In the genomic region with DNA sequence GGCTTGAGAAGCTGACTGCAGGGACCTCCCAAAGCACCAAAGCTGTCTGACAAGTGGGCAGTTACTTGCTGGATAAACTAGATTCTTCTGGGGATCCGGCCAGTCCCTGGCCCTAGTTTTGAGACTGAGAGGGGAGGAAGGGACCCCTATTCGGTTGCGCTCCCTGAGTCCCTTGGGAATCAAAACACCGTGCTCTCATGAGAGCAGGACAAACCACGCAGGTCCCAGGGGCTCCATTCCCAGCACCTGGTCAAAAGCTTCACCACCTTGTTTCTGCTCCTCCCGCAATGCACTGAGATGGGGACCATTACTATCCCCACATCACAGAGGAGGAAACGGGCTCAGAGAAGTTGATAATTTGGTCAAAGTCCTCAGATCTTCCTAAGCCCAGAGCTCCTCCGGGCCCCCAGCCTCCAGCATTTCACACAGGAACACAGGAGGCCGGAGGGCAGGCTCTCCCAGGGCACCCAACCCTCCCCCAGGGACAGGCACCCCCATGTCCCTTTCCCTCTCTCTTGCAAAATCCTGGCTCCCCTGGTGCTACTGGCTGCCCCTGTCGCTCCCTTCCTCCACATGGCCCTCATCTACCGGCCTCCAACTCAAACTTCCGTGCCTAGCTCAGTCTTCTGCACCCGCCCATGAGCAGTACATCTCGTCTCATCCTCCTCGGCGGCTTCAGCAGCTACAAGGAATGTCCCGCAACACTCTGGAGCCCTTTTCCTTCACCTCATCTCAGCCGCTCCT, we compare ENCODE assay signal across 1 cellular context.
TF ChIP-seq lines count a peak whose summit lies in the region.

No MANE protein-coding gene starts in this region.

TF ChIP-seq in HepG2, 621 proteins besides CTCF, POLR2A, EP300 and RAD21 (continues in another document):
- TF ChIP-seq, protein P1, sequence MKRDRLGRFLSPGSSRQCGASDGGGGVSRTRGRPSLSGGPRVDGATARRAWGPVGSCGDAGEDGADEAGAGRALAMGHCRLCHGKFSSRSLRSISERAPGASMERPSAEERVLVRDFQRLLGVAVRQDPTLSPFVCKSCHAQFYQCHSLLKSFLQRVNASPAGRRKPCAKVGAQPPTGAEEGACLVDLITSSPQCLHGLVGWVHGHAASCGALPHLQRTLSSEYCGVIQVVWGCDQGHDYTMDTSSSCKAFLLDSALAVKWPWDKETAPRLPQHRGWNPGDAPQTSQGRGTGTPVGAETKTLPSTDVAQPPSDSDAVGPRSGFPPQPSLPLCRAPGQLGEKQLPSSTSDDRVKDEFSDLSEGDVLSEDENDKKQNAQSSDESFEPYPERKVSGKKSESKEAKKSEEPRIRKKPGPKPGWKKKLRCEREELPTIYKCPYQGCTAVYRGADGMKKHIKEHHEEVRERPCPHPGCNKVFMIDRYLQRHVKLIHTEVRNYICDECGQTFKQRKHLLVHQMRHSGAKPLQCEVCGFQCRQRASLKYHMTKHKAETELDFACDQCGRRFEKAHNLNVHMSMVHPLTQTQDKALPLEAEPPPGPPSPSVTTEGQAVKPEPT (CRISPR knock-in tag; IDR thresholded peaks at IDR 0.05; ENCODE audit: low read depth): no peak
- TF ChIP-seq BCLAF1 (IDR thresholded peaks at IDR 0.05) (no peak), ZNF543 (CRISPR knock-in tag; IDR thresholded peaks at IDR 0.05) (peak; percentile 8; the same call in 1 of the 2 replicates), TBL1XR1 (IDR thresholded peaks at IDR 0.05; ENCODE audit: borderline replicate concordance, low read length, partially characterized antibody) (no peak), FOXO1 (CRISPR knock-in tag; IDR thresholded peaks at IDR 0.05) (0 out of 2 replicates have a peak, but pooled peaks have one; percentile 2), ARID3A (IDR thresholded peaks at IDR 0.05; ENCODE audit: low read depth, low read length) (no peak), ZNF354B (CRISPR knock-in tag; IDR thresholded peaks at IDR 0.05) (no peak), ISX (CRISPR knock-in tag; conservative IDR thresholded peaks at IDR 0.05) (0 out of 2 replicates have a peak, but pooled peaks have one; percentile 17), MYC (CRISPR knock-in tag; IDR thresholded peaks at IDR 0.05; ENCODE audit: borderline replicate concordance) (peak; percentile 1; the same call in 1 of the 2 replicates), AGO1 (IDR thresholded peaks at IDR 0.05; ENCODE audit: low read depth, low read length, poor library complexity, severe bottlenecking) (peak; percentile 1), CREB1 (IDR thresholded peaks at IDR 0.05) (no peak), CREB1 (CRISPR knock-in tag; IDR thresholded peaks at IDR 0.05) (no peak), ZNF777 (CRISPR knock-in tag; IDR thresholded peaks at IDR 0.05) (peak; percentile 1; the same call in 1 of the 2 replicates), PAXIP1 (CRISPR knock-in tag; conservative IDR thresholded peaks at IDR 0.05) (0 out of 2 replicates have a peak, but pooled peaks have one; percentile 16), ZNF232 (CRISPR knock-in tag; IDR thresholded peaks at IDR 0.05; ENCODE audit: borderline replicate concordance) (0 out of 2 replicates have a peak, but pooled peaks have one; percentile 7), RFX3 (CRISPR knock-in tag; IDR thresholded peaks at IDR 0.05) (no peak), MTERF4 (CRISPR knock-in tag; IDR thresholded peaks at IDR 0.05) (peak; percentile 80; the same call in 1 of the 2 replicates), ZNF343 (CRISPR knock-in tag; IDR thresholded peaks at IDR 0.05) (0 out of 2 replicates have a peak, but pooled peaks have one; percentile 45), NCOA2 (CRISPR knock-in tag; IDR thresholded peaks at IDR 0.05) (0 out of 2 replicates have a peak, but pooled peaks have one; percentile 14), NR1H2 (CRISPR knock-in tag; IDR thresholded peaks at IDR 0.05; ENCODE audit: borderline replicate concordance, low read depth) (no peak), ZNF329 (CRISPR knock-in tag; IDR thresholded peaks at IDR 0.05; ENCODE audit: low read depth) (no peak), ZNF24 (IDR thresholded peaks at IDR 0.05) (no peak), NFKB2 (CRISPR knock-in tag; IDR thresholded peaks at IDR 0.05; ENCODE audit: borderline replicate concordance) (0 out of 2 replicates have a peak, but pooled peaks have one; percentile 5), ZZZ3 (CRISPR knock-in tag; IDR thresholded peaks at IDR 0.05; ENCODE audit: borderline replicate concordance) (no peak), MAZ (IDR thresholded peaks at IDR 0.05; ENCODE audit: borderline replicate concordance, low read depth, low read length) (no peak), MAZ (CRISPR knock-in tag; IDR thresholded peaks at IDR 0.05; ENCODE audit: low read depth) (0 out of 2 replicates have a peak, but pooled peaks have one; percentile 34), SMARCC2 (IDR thresholded peaks at IDR 0.05) (no peak), ZNF784 (CRISPR knock-in tag; IDR thresholded peaks at IDR 0.05; ENCODE audit: borderline replicate concordance) (0 out of 2 replicates have a peak, but pooled peaks have one; percentile 43), HNF4G (IDR thresholded peaks at IDR 0.05; ENCODE audit: borderline replicate concordance, low read depth, low read length) (peak; percentile 7; the same call in 1 of the 2 replicates), HNF4G (CRISPR knock-in tag; IDR thresholded peaks at IDR 0.05; ENCODE audit: borderline replicate concordance, low read depth) (no peak), RXRB (CRISPR knock-in tag; IDR thresholded peaks at IDR 0.05; ENCODE audit: borderline replicate concordance) (no peak), ZNF563 (CRISPR knock-in tag; IDR thresholded peaks at IDR 0.05) (0 out of 2 replicates have a peak, but pooled peaks have one; percentile 37), ATF7 (IDR thresholded peaks at IDR 0.05) (no peak), ATF7 (CRISPR knock-in tag; IDR thresholded peaks at IDR 0.05) (0 out of 2 replicates have a peak, but pooled peaks have one; percentile 18), ZNF616 (CRISPR knock-in tag; IDR thresholded peaks at IDR 0.05; ENCODE audit: low read depth) (peak; percentile 41; the same call in 1 of the 2 replicates), ZNF33A (CRISPR knock-in tag; IDR thresholded peaks at IDR 0.05; ENCODE audit: borderline replicate concordance) (no peak), FOXK2 (IDR thresholded peaks at IDR 0.05) (no peak), HDAC6 (IDR thresholded peaks at IDR 0.05; ENCODE audit: low read depth, low read length) (no peak)
- TF ChIP-seq, protein P2, sequence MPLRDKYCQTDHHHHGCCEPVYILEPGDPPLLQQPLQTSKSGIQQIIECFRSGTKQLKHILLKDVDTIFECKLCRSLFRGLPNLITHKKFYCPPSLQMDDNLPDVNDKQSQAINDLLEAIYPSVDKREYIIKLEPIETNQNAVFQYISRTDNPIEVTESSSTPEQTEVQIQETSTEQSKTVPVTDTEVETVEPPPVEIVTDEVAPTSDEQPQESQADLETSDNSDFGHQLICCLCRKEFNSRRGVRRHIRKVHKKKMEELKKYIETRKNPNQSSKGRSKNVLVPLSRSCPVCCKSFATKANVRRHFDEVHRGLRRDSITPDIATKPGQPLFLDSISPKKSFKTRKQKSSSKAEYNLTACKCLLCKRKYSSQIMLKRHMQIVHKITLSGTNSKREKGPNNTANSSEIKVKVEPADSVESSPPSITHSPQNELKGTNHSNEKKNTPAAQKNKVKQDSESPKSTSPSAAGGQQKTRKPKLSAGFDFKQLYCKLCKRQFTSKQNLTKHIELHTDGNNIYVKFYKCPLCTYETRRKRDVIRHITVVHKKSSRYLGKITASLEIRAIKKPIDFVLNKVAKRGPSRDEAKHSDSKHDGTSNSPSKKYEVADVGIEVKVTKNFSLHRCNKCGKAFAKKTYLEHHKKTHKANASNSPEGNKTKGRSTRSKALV (CRISPR knock-in tag; IDR thresholded peaks at IDR 0.05): 0 out of 2 replicates have a peak, but pooled peaks have one; percentile 1
- TF ChIP-seq, protein P3, sequence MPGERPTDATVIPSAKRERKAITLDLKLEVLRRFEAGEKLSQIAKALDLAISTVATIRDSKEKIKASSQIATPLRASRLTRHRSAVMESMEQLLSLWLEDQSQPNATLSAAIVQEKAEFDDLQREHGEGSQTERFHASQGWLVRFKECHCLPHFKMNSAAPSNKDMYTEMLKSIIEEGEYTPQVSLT (CRISPR knock-in tag; IDR thresholded peaks at IDR 0.05; ENCODE audit: borderline replicate concordance, low read depth): no peak
- TF ChIP-seq, protein P4, sequence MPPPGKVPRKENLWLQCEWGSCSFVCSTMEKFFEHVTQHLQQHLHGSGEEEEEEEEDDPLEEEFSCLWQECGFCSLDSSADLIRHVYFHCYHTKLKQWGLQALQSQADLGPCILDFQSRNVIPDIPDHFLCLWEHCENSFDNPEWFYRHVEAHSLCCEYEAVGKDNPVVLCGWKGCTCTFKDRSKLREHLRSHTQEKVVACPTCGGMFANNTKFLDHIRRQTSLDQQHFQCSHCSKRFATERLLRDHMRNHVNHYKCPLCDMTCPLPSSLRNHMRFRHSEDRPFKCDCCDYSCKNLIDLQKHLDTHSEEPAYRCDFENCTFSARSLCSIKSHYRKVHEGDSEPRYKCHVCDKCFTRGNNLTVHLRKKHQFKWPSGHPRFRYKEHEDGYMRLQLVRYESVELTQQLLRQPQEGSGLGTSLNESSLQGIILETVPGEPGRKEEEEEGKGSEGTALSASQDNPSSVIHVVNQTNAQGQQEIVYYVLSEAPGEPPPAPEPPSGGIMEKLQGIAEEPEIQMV (CRISPR knock-in tag; IDR thresholded peaks at IDR 0.05; ENCODE audit: low read depth): 0 out of 2 replicates have a peak, but pooled peaks have one; percentile 18
- TF ChIP-seq, protein P5, sequence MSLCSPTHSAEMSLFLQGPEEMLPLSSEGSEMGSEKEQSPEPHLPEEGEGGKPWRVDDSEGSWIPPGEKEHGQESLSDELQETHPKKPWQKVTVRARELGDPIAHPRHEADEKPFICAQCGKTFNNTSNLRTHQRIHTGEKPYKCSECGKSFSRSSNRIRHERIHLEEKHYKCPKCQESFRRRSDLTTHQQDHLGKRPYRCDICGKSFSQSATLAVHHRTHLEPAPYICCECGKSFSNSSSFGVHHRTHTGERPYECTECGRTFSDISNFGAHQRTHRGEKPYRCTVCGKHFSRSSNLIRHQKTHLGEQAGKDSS (CRISPR knock-in tag; IDR thresholded peaks at IDR 0.05; ENCODE audit: borderline replicate concordance, low read depth): peak; percentile 60; the same call in 1 of the 2 replicates
